22 cellular contexts compared by ENCODE assay signal in the genomic region with DNA sequence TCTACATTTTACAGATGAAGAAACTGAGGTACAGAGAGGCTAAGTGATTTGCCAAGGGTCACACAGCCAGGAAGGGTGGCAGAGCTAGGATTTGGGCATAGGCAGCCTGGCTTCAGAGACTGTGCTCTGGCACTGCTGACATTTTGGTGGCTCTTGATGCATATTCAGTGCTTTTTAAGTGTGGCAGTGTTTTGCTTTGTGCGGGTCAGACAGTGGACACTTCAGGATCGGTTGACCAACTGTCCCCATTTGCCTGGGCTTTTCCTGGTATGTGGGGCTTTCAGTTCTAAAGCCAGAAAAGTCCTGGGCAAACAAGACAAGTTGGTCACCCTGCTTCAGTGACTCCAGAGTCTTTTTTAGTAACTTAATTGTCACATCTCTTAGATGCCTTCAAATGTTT.
"Had no signal": no experiment of that assay in that cellular context is flagged by ENCODE, and none has a peak within 500 bp of the region (broad histone marks: within the 10 kb centered on the region; RNA-seq: fewer than 3 reads in every experiment).

No MANE protein-coding gene starts in this region.

- H3K27ac ChIP-seq: epithelial cell of prostate, esophagus muscularis mucosa, gastrocnemius medialis, heart right ventricle, right lobe of liver, spleen, stomach, upper lobe of left lung, vagina had no signal

- H3K27me3 Mint-ChIP-seq: dendritic cell treated with granulocyte-macrophage colony-stimulating factor and Interleukin-4, amounts not matched to agents 40 ng/mL and 50 ng/mL, for 4 days; effector memory CD8-positive, alpha-beta T cell; progenitor cell of endocrine pancreas had no signal

- H3K9me3 ChIP-seq: esophagus muscularis mucosa, gastrocnemius medialis, heart right ventricle, mucosa of descending colon, right lobe of liver, spleen, stomach, upper lobe of left lung, vagina had no signal

- DNase-seq: effector memory CD8-positive, alpha-beta T cell; gastrocnemius medialis; heart right ventricle; islet precursor cell; mammary epithelial cell; mucosa of descending colon; natural killer cell; right lobe of liver; spleen; stimulated activated CD4-positive, alpha-beta T cell treated with anti-CD3 and anti-CD28 coated beads, Interleukin-15, amount 100 ng/mL, for 24 hours; stimulated activated CD4-positive, alpha-beta T cell treated with anti-CD3 and anti-CD28 coated beads, Interleukin-1b, Interleukin-23, amount 100 ng/mL, for 48 hours; stimulated activated CD4-positive, alpha-beta T cell treated with anti-CD3 and anti-CD28 coated beads, Interleukin-4, amount 100 ng/mL, for 24 hours; stimulated activated naive CD4-positive, alpha-beta T cell; stomach; upper lobe of left lung had no signal

- H3K36me3 ChIP-seq: gastrocnemius medialis, heart right ventricle, right lobe of liver, vagina had no signal

- H3K27ac Mint-ChIP-seq: dendritic cell treated with granulocyte-macrophage colony-stimulating factor and Interleukin-4, amounts not matched to agents 40 ng/mL and 50 ng/mL, for 4 days; effector memory CD8-positive, alpha-beta T cell; natural killer cell; progenitor cell of endocrine pancreas had no signal

- H3K4me3 ChIP-seq: esophagus muscularis mucosa, gastrocnemius medialis, heart right ventricle, mucosa of descending colon, right lobe of liver, spleen, stomach, upper lobe of left lung, vagina had no signal

- H3K4me1 Mint-ChIP-seq: neural crest cell had no signal

- H3K36me3 Mint-ChIP-seq: natural killer cell had no signal

- H3K27me3 ChIP-seq: esophagus muscularis mucosa, gastrocnemius medialis, heart right ventricle, right lobe of liver, spleen, stomach, upper lobe of left lung, vagina had no signal

- H3K4me1 ChIP-seq: esophagus muscularis mucosa, right lobe of liver, stomach, upper lobe of left lung, vagina had no signal

- H3K4me3 Mint-ChIP-seq: dendritic cell treated with granulocyte-macrophage colony-stimulating factor and Interleukin-4, amounts not matched to agents 40 ng/mL and 50 ng/mL, for 4 days; effector memory CD8-positive, alpha-beta T cell; natural killer cell; neural crest cell had no signal

- ATAC-seq: effector memory CD8-positive, alpha-beta T cell; gastrocnemius medialis; heart right ventricle; left lobe of liver; mucosa of descending colon; natural killer cell had no signal

- H3K9me3 Mint-ChIP-seq: dendritic cell treated with granulocyte-macrophage colony-stimulating factor and Interleukin-4, amounts not matched to agents 40 ng/mL and 50 ng/mL, for 4 days; effector memory CD8-positive, alpha-beta T cell; natural killer cell; neural crest cell had no signal
